1 cellular context compared by ENCODE assay signal in the genomic region with DNA sequence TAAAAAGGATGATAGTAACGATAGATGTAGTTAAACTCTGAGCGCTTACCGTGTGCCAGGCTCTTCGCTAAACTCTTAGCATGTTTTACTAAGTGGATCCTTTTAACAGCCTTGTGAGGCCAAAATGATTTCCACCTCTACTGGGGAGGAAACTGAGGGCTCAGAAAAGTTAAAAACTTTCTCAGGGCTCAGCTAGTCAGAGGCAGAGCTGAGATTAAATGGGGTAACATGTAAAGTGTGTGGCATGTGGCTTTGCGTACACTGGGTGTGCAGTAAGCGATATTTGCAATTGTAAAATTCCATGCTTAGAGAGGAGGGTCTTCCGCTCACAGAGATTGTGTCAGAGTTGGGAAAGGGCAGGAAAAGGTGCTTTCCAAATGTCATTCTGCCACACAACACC.
TF ChIP-seq lines count a peak whose summit lies in the region.

No MANE protein-coding gene starts in this region.

TF ChIP-seq in K562, 482 proteins besides CTCF, POLR2A, EP300 and RAD21:
- TF ChIP-seq MYNN (IDR thresholded peaks at IDR 0.05) (no peak), MYNN (CRISPR knock-in tag; IDR thresholded peaks at IDR 0.05) (no peak), ZNF24 (IDR thresholded peaks at IDR 0.05) (no peak), RBBP5 (IDR thresholded peaks at IDR 0.05; ENCODE audit: borderline replicate concordance, insufficient read depth, low read length, poor library complexity, severe bottlenecking) (peak; percentile 8), CBX5 (IDR thresholded peaks at IDR 0.05; ENCODE audit: borderline replicate concordance, low read depth) (no peak)
- TF ChIP-seq, protein P1, sequence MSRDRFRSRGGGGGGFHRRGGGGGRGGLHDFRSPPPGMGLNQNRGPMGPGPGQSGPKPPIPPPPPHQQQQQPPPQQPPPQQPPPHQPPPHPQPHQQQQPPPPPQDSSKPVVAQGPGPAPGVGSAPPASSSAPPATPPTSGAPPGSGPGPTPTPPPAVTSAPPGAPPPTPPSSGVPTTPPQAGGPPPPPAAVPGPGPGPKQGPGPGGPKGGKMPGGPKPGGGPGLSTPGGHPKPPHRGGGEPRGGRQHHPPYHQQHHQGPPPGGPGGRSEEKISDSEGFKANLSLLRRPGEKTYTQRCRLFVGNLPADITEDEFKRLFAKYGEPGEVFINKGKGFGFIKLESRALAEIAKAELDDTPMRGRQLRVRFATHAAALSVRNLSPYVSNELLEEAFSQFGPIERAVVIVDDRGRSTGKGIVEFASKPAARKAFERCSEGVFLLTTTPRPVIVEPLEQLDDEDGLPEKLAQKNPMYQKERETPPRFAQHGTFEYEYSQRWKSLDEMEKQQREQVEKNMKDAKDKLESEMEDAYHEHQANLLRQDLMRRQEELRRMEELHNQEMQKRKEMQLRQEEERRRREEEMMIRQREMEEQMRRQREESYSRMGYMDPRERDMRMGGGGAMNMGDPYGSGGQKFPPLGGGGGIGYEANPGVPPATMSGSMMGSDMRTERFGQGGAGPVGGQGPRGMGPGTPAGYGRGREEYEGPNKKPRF (IDR thresholded peaks at IDR 0.05; ENCODE audit: low read depth, low read length), result no peak
